Comparison of ENCODE assay signal across 1 cellular context in genomic region chr5:142324871-142325676, GRCh38.
TF ChIP-seq lines count a peak whose summit lies in the region.

Gene SPRY4, minus strand, starts transcription at chr5:142325021. Its CDS starts 9,913 bp downstream, at chr5:142315108.

TF ChIP-seq in HepG2, 621 proteins besides CTCF, POLR2A, EP300 and RAD21 (continued from another document and continues in another):
- TF ChIP-seq ZNF484 (CRISPR knock-in tag; IDR thresholded peaks at IDR 0.05; ENCODE audit: borderline replicate concordance, low read depth) = no peak
- TF ChIP-seq LBX2 (CRISPR knock-in tag; IDR thresholded peaks at IDR 0.05; ENCODE audit: borderline replicate concordance) = no peak
- TF ChIP-seq ZBTB3 (CRISPR knock-in tag; IDR thresholded peaks at IDR 0.05; ENCODE audit: borderline replicate concordance, low read depth) = no peak
- 0 out of 2 replicates have a peak, but pooled peaks have one; percentile 49 for TF ChIP-seq ZNF569 (CRISPR knock-in tag; IDR thresholded peaks at IDR 0.05; ENCODE audit: borderline replicate concordance)
- no peak for TF ChIP-seq CERS6 (CRISPR knock-in tag; IDR thresholded peaks at IDR 0.05)
- TF ChIP-seq ZNF350 (CRISPR knock-in tag; IDR thresholded peaks at IDR 0.05; ENCODE audit: borderline replicate concordance, low read depth) = no peak; the same call in 1 of the 2 replicates
- no peak for TF ChIP-seq MTF1 (CRISPR knock-in tag; IDR thresholded peaks at IDR 0.05)
- peak; percentile 74; the same call in 1 of the 2 replicates for TF ChIP-seq PPARG (CRISPR knock-in tag; conservative IDR thresholded peaks at IDR 0.05)
- TF ChIP-seq ELK4 (CRISPR knock-in tag; IDR thresholded peaks at IDR 0.05; ENCODE audit: borderline replicate concordance) = no peak
- peak; percentile 77 for TF ChIP-seq ERF (CRISPR knock-in tag; IDR thresholded peaks at IDR 0.05)
- no peak for TF ChIP-seq ZBED4 (CRISPR knock-in tag; IDR thresholded peaks at IDR 0.05; ENCODE audit: borderline replicate concordance)
- TF ChIP-seq ZNF564 (CRISPR knock-in tag; IDR thresholded peaks at IDR 0.05) = peak; percentile 78; the same call in 1 of the 2 replicates
- no peak for TF ChIP-seq ZNF460 (CRISPR knock-in tag; IDR thresholded peaks at IDR 0.05; ENCODE audit: borderline replicate concordance)
- no peak for TF ChIP-seq USF2 (IDR thresholded peaks at IDR 0.05; ENCODE audit: low read depth, low read length)
- TF ChIP-seq USF2 (CRISPR knock-in tag; IDR thresholded peaks at IDR 0.05; ENCODE audit: borderline replicate concordance) = no peak
- no peak for TF ChIP-seq ZNF180 (CRISPR knock-in tag; IDR thresholded peaks at IDR 0.05; ENCODE audit: borderline replicate concordance, low read depth)
- no peak for TF ChIP-seq HMGXB3 (CRISPR knock-in tag; IDR thresholded peaks at IDR 0.05; ENCODE audit: borderline replicate concordance)
- peak; percentile 71; the same call in 1 of the 2 replicates for TF ChIP-seq MED13 (CRISPR knock-in tag; IDR thresholded peaks at IDR 0.05)
- TF ChIP-seq ZFP82 (CRISPR knock-in tag; IDR thresholded peaks at IDR 0.05; ENCODE audit: borderline replicate concordance) = no peak
- no peak for TF ChIP-seq ZNF562 (CRISPR knock-in tag; IDR thresholded peaks at IDR 0.05; ENCODE audit: borderline replicate concordance)
- TF ChIP-seq GMEB1 (CRISPR knock-in tag; IDR thresholded peaks at IDR 0.05; ENCODE audit: borderline replicate concordance) = 0 out of 2 replicates have a peak, but pooled peaks have one; percentile 11
- TF ChIP-seq SMARCC2 (IDR thresholded peaks at IDR 0.05) = no peak
- TF ChIP-seq TEAD2 (CRISPR knock-in tag; IDR thresholded peaks at IDR 0.05) = no peak
- TF ChIP-seq ZNF878 (CRISPR knock-in tag; IDR thresholded peaks at IDR 0.05) = peak; percentile 80
- no peak for TF ChIP-seq ZNF775 (CRISPR knock-in tag; IDR thresholded peaks at IDR 0.05; ENCODE audit: borderline replicate concordance)
- peak; percentile 65; the same call in 1 of the 2 replicates for TF ChIP-seq FOXO1 (CRISPR knock-in tag; IDR thresholded peaks at IDR 0.05)
- no peak for TF ChIP-seq DDIT3 (CRISPR knock-in tag; IDR thresholded peaks at IDR 0.05)
- no peak for TF ChIP-seq SETDB1 (CRISPR knock-in tag; IDR thresholded peaks at IDR 0.05; ENCODE audit: borderline replicate concordance)
- TF ChIP-seq NFAT5 (CRISPR knock-in tag; IDR thresholded peaks at IDR 0.05) = no peak
- no peak for TF ChIP-seq ZNF883 (CRISPR knock-in tag; IDR thresholded peaks at IDR 0.05; ENCODE audit: not compliant biosample characterization)
- TF ChIP-seq ZNF24 (IDR thresholded peaks at IDR 0.05) = no peak
- TF ChIP-seq ZNF614 (CRISPR knock-in tag; IDR thresholded peaks at IDR 0.05; ENCODE audit: borderline replicate concordance) = peak; percentile 27; the same call in 1 of the 2 replicates
- peak; percentile 31; the same call in 1 of the 2 replicates for TF ChIP-seq ESRRA (CRISPR knock-in tag; IDR thresholded peaks at IDR 0.05; ENCODE audit: low read depth)
- TF ChIP-seq CSRNP1 (CRISPR knock-in tag; IDR thresholded peaks at IDR 0.05) = no peak
